ENCODE assay signal across 8 cellular contexts in genomic region chr18:24014062-24014985, GRCh38. TPM values are rescaled to one million over a fixed set of nuclear protein-coding genes. Genes with fewer than 3 reads are reported as not detected.
DNase-seq lines count a peak whose midpoint lies in the region; ATAC-seq, FAIRE-seq and TF ChIP-seq lines count a peak whose summit lies in the region.

TTC39C (plus strand) TSS chr18:24014754; CDS start chr18:24014872, 118 bp downstream.

- TF ChIP-seq POLR2A in A549 (IDR thresholded peaks at IDR 0.05; ENCODE audit: low read length): peak; percentile 18; the same call in 1 of the 2 replicates

- no peaks in the 10 kb centered on the region for H4K20me1 ChIP-seq in OCI-LY1 (ENCODE audit: insufficient read depth, low read length)

- ATAC-seq in A549 (peak; percentile 74 to 84), GM18520 (IDR thresholded peaks at IDR 0.05; ENCODE audit: unreplicated experiment) (peak; percentile 23), HG03135 (IDR thresholded peaks at IDR 0.05; ENCODE audit: unreplicated experiment) (peak; percentile 45)

- TF ChIP-seq CTCF in A549 (IDR thresholded peaks at IDR 0.05) (no peak), OCI-LY1 (IDR thresholded peaks at IDR 0.05; ENCODE audit: low read length) (no peak), epithelial cell of esophagus (IDR thresholded peaks at IDR 0.05; ENCODE audit: insufficient read depth, low read depth, low read length, missing control alignments) (no peak)

- 4% methylated on average over 20 of the region's 118 CpGs for WGBS in A549 (ENCODE audit: missing lambda C conversion rate)

- FAIRE-seq in A549 (lab: Jason Lieb, UNC): no peak

- H3K4me2 ChIP-seq in A549: peak within 1 kb of the TSS; percentile 91
- peak within 1 kb of the TSS; percentile 82 for H3K4me2 ChIP-seq in OCI-LY1 (ENCODE audit: low read length)

- TF ChIP-seq EP300 in A549 (IDR thresholded peaks at IDR 0.05): no peak

- H2AFZ ChIP-seq in OCI-LY1 (ENCODE audit: low read length): no peak within 1 kb of the TSS

- no peaks in the 10 kb centered on the region for H3K9me2 ChIP-seq in OCI-LY1 (ENCODE audit: low read depth, low read length)

- POLR2A ChIA-PET in A549 (lab: Yijun Ruan, JAX): interaction anchor here (1.0 to 1.8 kb wide), 2 partner anchors 21 to 124 kb away, joined by 3 to 5 read pairs; partner anchors contain the start of gene CABYR

- no peak for TF ChIP-seq RAD21 in A549 (conservative IDR thresholded peaks at IDR 0.05 in 1 of 2, IDR thresholded peaks at IDR 0.05 in 1 of 2)

- CTCF ChIA-PET in A549 (lab: Yijun Ruan, JAX): interaction anchor here (0.6 kb wide), 1 partner anchor 90 kb away, joined by 3 read pairs; no protein-coding TSS in a partner anchor

- no peaks in the 10 kb centered on the region for H3K79me2 ChIP-seq in OCI-LY1 (ENCODE audit: insufficient read depth, low read length)

- H3K36me3 ChIP-seq in OCI-LY1 (ENCODE audit: insufficient read depth, low read length) (no peaks in the 10 kb centered on the region), mucosa of stomach (ENCODE audit: control insufficient read depth, insufficient read depth, low read length) (no peaks in the 10 kb centered on the region)

- H3K4me3 ChIP-seq in A549: peak within 1 kb of the TSS; percentile 87
- peak within 1 kb of the TSS; percentile 74 for H3K4me3 ChIP-seq in OCI-LY1 (ENCODE audit: low read depth, low read length, poor library complexity, severe bottlenecking)
- peak within 1 kb of the TSS; percentile 81 for H3K4me3 ChIP-seq in epithelial cell of esophagus (ENCODE audit: low read length)
- peak within 1 kb of the TSS; percentile 44 for H3K4me3 ChIP-seq in mucosa of stomach (ENCODE audit: low read length)

- no peaks in the 10 kb centered on the region for H3F3A ChIP-seq in OCI-LY1 (ENCODE audit: insufficient read depth, low read length)

- DNase-seq in A549 (ENCODE audit: low read depth in 1 of 2, low spot score in 1 of 2) (peak; percentile 40 to 48), epithelial cell of esophagus (ENCODE audit: low read depth) (peak; percentile 75)
- DNase-seq in activated CD8-positive, alpha-beta memory T cell treated with anti-CD3 and anti-CD28 coated beads, Interleukin-2, amount 50 U/mL, for 48 hours: peak; percentile 93
- DNase-seq in stimulated activated CD8-positive, alpha-beta memory T cell treated with anti-CD3 and anti-CD28 coated beads, Interleukin-7, amount 100 ng/mL, for 1 hour (ENCODE audit: low read depth in 2 of 2): peak; percentile 56 to 69

- H3K9me3 ChIP-seq in A549 (no peaks in the 10 kb centered on the region), OCI-LY1 (ENCODE audit: low read length) (no peaks in the 10 kb centered on the region), mucosa of stomach (ENCODE audit: control insufficient read depth, low read length) (no peaks in the 10 kb centered on the region)

- H3K4me1 ChIP-seq in A549: peaks cover 13% of the 10 kb centered on the region
- peaks cover 24% of the 10 kb centered on the region for H3K4me1 ChIP-seq in OCI-LY1 (ENCODE audit: insufficient read depth, low read length, severe bottlenecking)
- peaks cover 4% of the 10 kb centered on the region for H3K4me1 ChIP-seq in mucosa of stomach (ENCODE audit: control insufficient read depth, insufficient read depth, low read length)

- H3K9ac ChIP-seq in OCI-LY1 (ENCODE audit: low read length) (peak within 1 kb of the TSS; percentile 64), mucosa of stomach (ENCODE audit: low read length) (peak within 1 kb of the TSS; percentile 72)

- H3K27ac ChIP-seq in A549 (peak within 1 kb of the TSS; percentile 80 to 98), OCI-LY1 (ENCODE audit: low read depth, low read length, poor library complexity, severe bottlenecking) (no peak within 1 kb of the TSS)

- H3K27me3 ChIP-seq in OCI-LY1 (ENCODE audit: insufficient read depth, low read length) (no peaks in the 10 kb centered on the region), mucosa of stomach (ENCODE audit: control insufficient read depth, insufficient read depth, low read length) (no peaks in the 10 kb centered on the region)

TF ChIP-seq in A549, 52 proteins besides CTCF, POLR2A, EP300 and RAD21:
- TF ChIP-seq FOXS1 (CRISPR knock-in tag; IDR thresholded peaks at IDR 0.05) (no peak), RARB (CRISPR knock-in tag; IDR thresholded peaks at IDR 0.05) (no peak), ESRRA (IDR thresholded peaks at IDR 0.05; ENCODE audit: borderline replicate concordance, low read length) (no peak), HES2 (IDR thresholded peaks at IDR 0.05) (no peak), CHD4 (IDR thresholded peaks at IDR 0.05; ENCODE audit: borderline replicate concordance) (no peak), CEBPB (IDR thresholded peaks at IDR 0.05) (no peak), RNF2 (IDR thresholded peaks at IDR 0.05; ENCODE audit: borderline replicate concordance, low read depth) (no peak), CHD2 (IDR thresholded peaks at IDR 0.05; ENCODE audit: low read length, partially characterized antibody) (no peak), REST (IDR thresholded peaks at IDR 0.05) (peak; percentile 34; the same call in 1 of the 2 replicates), PHF8 (IDR thresholded peaks at IDR 0.05; ENCODE audit: borderline replicate concordance, low read depth) (peak; percentile 77), GATA3 (IDR thresholded peaks at IDR 0.05; ENCODE audit: borderline replicate concordance) (no peak), TP53 (CRISPR knock-in tag; IDR thresholded peaks at IDR 0.05) (no peak), JUN (IDR thresholded peaks at IDR 0.05) (peak in 1 of 2 experiments; percentile 21; a peak in 1 of 5 replicates)
- TF ChIP-seq, protein P1, sequence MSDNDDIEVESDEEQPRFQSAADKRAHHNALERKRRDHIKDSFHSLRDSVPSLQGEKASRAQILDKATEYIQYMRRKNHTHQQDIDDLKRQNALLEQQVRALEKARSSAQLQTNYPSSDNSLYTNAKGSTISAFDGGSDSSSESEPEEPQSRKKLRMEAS (IDR thresholded peaks at IDR 0.05): 0 out of 2 replicates have a peak, but pooled peaks have one; percentile 2
TF ChIP-seq in A549: peak in this region for 4.

RNA-seq across cellular contexts. Expression of gene TTC39C, which starts in this region (rescaled TPM):
- 18.4 and 19.2 TPM in 2 replicates for polyA plus RNA-seq in A549 (2011; rRNA removed)
- 4.1 and 5.0 TPM in 2 replicates for polyA plus RNA-seq in A549 (2012; cell fraction: cytosol; rRNA removed)
- polyA plus RNA-seq in A549 (2012; cell fraction: nucleus; rRNA removed): 4.7 and 6.2 TPM in 2 replicates
- polyA plus RNA-seq in A549 (2017; fragmentation: RNase III; extraction: RNeasy Plus Mini Kit Qiagen cat#74134 plus additional on column Dnase treatment): 7.3 to 8.7 TPM (median 8.7 TPM) in 3 replicates
- polyA minus RNA-seq in A549 (2011; rRNA and poly(A)+ RNA removed): 14.5 and 14.9 TPM in 2 replicates

Comparison
In these comparisons a context has a peak if more than half of its experiments do, and no peak if none do; other contexts are left out.
1. ATAC-seq: peak in every context shown above with its lines; median percentile 79 in A549; 45 in HG03135; 23 in GM18520.